9 cellular contexts compared by ENCODE assay signal in genomic region chr6:16494781-16495180, GRCh38.
DNase-seq lines count a peak whose midpoint lies in the region; ATAC-seq, FAIRE-seq and TF ChIP-seq lines count a peak whose summit lies in the region.
"Had no signal": no experiment of that assay in that cellular context is flagged by ENCODE, and none has a peak within 500 bp of the region (broad histone marks: within the 10 kb centered on the region; RNA-seq: fewer than 3 reads in every experiment).

No MANE protein-coding gene starts in this region.

- TF ChIP-seq CTCF in WTC11 (IDR thresholded peaks at IDR 0.05) = no peak
- no peak for TF ChIP-seq CTCF in D721Med (IDR thresholded peaks at IDR 0.05; ENCODE audit: insufficient read depth, missing control alignments)

- DNase-seq in A172 (ENCODE audit: low spot score) = peak; percentile 6
- DNase-seq in GM19239 (ENCODE audit: insufficient read length, low spot score) = no peak
- DNase-seq in WTC11 (ENCODE audit: low spot score) = no peak
- no peak for DNase-seq in D721Med (ENCODE audit: insufficient read length, low spot score)
- no peak for DNase-seq in NCI-H1105 treated with DMSO at 0.1 percent for 48 hours (lab: John Stamatoyannopoulos, UW)
- no peak for DNase-seq in Ammon's horn (ENCODE audit: low spot score)
- DNase-seq in HuH-7.5 (ENCODE audit: low spot score) = no peak
- DNase-seq: Caco-2 had no signal

- POLR2A ChIA-PET in WTC11 (lab: Charles Lee) = no interaction called here

- peaks cover 11% of the 10 kb centered on the region for H3K9me3 Mint-ChIP-seq in WTC11

- peaks cover 7% of the 10 kb centered on the region for H3K36me3 Mint-ChIP-seq in WTC11

- H3K27me3 Mint-ChIP-seq in WTC11 (ENCODE audit: low read depth) = no peaks in the 10 kb centered on the region

- peaks cover 39% of the 10 kb centered on the region for H3K4me1 Mint-ChIP-seq in WTC11

- FAIRE-seq in GM19239 (lab: Jason Lieb, UNC) (peak; percentile 99), D721Med (lab: Jason Lieb, UNC) (no peak)

- ATAC-seq in HG03097 (IDR thresholded peaks at IDR 0.05; ENCODE audit: low FRiP score, unreplicated experiment) = peak; percentile 78
- no peak for ATAC-seq in WTC11

- CTCF ChIA-PET in WTC11 (lab: Charles Lee) = interaction anchor here (1.3 kb wide), 1 partner anchor 85 kb away, joined by 4 read pairs; no protein-coding TSS in a partner anchor

- no peak overlapping the region for H3K4me3 Mint-ChIP-seq in WTC11

- peak overlapping the region; percentile 45; the same call in 1 of the 2 replicates for H3K27ac Mint-ChIP-seq in WTC11

TF ChIP-seq in WTC11, 78 proteins besides CTCF, POLR2A, EP300 and RAD21:
- no peak for TF ChIP-seq SP1 (CRISPR knock-in tag; conservative IDR thresholded peaks at IDR 0.05)
